In the genomic region with DNA sequence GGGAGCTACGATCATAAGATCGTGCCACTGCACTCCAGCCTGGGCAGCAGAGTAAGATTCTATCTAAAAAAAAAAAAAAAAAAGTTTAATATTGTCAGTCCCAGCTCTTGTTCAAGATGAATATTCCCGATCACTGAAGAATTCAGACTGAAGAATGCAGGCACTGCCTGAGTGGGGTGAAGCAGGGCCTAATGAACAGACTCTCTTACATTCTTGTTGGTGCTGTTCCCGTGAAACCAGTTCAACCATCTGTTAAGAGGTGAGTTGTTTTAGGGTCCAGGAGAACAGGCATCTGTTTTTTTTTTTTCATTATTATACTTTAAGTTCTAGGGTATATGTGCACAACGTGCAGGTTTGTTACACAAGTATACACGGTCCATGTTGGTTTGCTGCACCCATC, we compare ENCODE assay signal across 18 cellular contexts. TPM values are rescaled to one million over a fixed set of nuclear protein-coding genes. Genes with fewer than 3 reads are reported as not detected.
DNase-seq lines count a peak whose midpoint lies in the region; ATAC-seq and TF ChIP-seq lines count a peak whose summit lies in the region.
"Had no signal": no experiment of that assay in that cellular context is flagged by ENCODE, and none has a peak within 500 bp of the region (broad histone marks: within the 10 kb centered on the region; RNA-seq: fewer than 3 reads in every experiment).

No MANE protein-coding gene starts in this region.

- H3K27ac ChIP-seq in epithelial cell of prostate: peak overlapping the region; percentile 93
- peak overlapping the region; percentile 25 to 62 (median 55) for H3K27ac ChIP-seq in thyroid gland
- H3K27ac ChIP-seq: BLaER1, GM23248 had no signal

- intact Hi-C loops in thyroid gland (cut with DNase I) (no loop called here), Caco-2 (cut with micrococcal nuclease; ENCODE audit: unreplicated experiment) (no loop called here)

- BruUV-seq in Caco-2 (replicated peaks; lab: Mats Ljungman, UMichigan): no TSS peak

- CTCF ChIA-PET in Caco-2 (lab: Charles Lee): no interaction called here

- H3K4me3 ChIP-seq in thyroid gland (replicated peaks in 1 of 3) (no peak overlapping the region), Caco-2 (ENCODE audit: low read depth, low read length) (no peak overlapping the region)
- H3K4me3 ChIP-seq: BLaER1, GM12878, GM23248 had no signal

- H3K4me3 Mint-ChIP-seq in mesothelial cell of epicardium: no peak overlapping the region
- no peak overlapping the region for H3K4me3 Mint-ChIP-seq in Caco-2 (ENCODE audit: unreplicated experiment)
- H3K4me3 Mint-ChIP-seq: B cell; CD4-positive, CD25-positive, alpha-beta regulatory T cell; CD8-positive, alpha-beta T cell had no signal

- TF ChIP-seq CTCF in mesothelial cell of epicardium (IDR thresholded peaks at IDR 0.05; ENCODE audit: unreplicated experiment): no peak
- TF ChIP-seq CTCF in thyroid gland (IDR thresholded peaks at IDR 0.05): no peak
- no peak for TF ChIP-seq CTCF in Caco-2 (IDR thresholded peaks at IDR 0.05; ENCODE audit: insufficient read depth in 1 of 2, low read depth in 1 of 2, low read length in 1 of 2, severe bottlenecking in 1 of 2, unreplicated experiment in 1 of 2)

- DNase-seq in epithelial cell of prostate (ENCODE audit: low read depth, low spot score) (no peak), mesothelial cell of epicardium (ENCODE audit: low spot score in 2 of 2, unreplicated experiment in 2 of 2) (no peak), thyroid gland (peak; percentile 59 to 64), Caco-2 (no peak)
- DNase-seq: CD4-positive, CD25-positive, alpha-beta regulatory T cell; CD8-positive, alpha-beta T cell; DMS 273 treated with DMSO at 0.1 percent for 48 hours; DMS79; EL; GDM1; GM23248; H7; HCEC 1CT had no signal

- H3K27ac Mint-ChIP-seq in mesothelial cell of epicardium: peak overlapping the region; percentile 50
- no peak overlapping the region for H3K27ac Mint-ChIP-seq in Caco-2 (ENCODE audit: unreplicated experiment)
- H3K27ac Mint-ChIP-seq: B cell; CD4-positive, CD25-positive, alpha-beta regulatory T cell; CD8-positive, alpha-beta T cell had no signal

- H3K9me3 ChIP-seq in thyroid gland: no peaks in the 10 kb centered on the region
- H3K9me3 ChIP-seq in Caco-2: no peaks in the 10 kb centered on the region
- H3K9me3 ChIP-seq: BLaER1 had no signal

- no peak for TF ChIP-seq POLR2A in thyroid gland (IDR thresholded peaks at IDR 0.05)

- H3K36me3 ChIP-seq in thyroid gland (no peaks in the 10 kb centered on the region), Caco-2 (ENCODE audit: control insufficient read depth, insufficient read depth, low read length) (no peaks in the 10 kb centered on the region)
- H3K36me3 ChIP-seq: BLaER1 had no signal

- no peak for ATAC-seq in HG03457 (IDR thresholded peaks at IDR 0.05; ENCODE audit: unreplicated experiment)
- ATAC-seq in HG03108 (IDR thresholded peaks at IDR 0.05; ENCODE audit: unreplicated experiment): no peak
- ATAC-seq: CD8-positive, alpha-beta T cell; GM12878 had no signal

- H3K36me3 Mint-ChIP-seq in mesothelial cell of epicardium (no peaks in the 10 kb centered on the region), Caco-2 (ENCODE audit: insufficient read depth, unreplicated experiment) (no peaks in the 10 kb centered on the region)
- H3K36me3 Mint-ChIP-seq: CD4-positive, CD25-positive, alpha-beta regulatory T cell; CD8-positive, alpha-beta T cell had no signal

- H3K27me3 ChIP-seq in thyroid gland (no peaks in the 10 kb centered on the region), Caco-2 (replicated peaks; ENCODE audit: control insufficient read depth, insufficient read depth, low read length) (no peaks in the 10 kb centered on the region)
- H3K27me3 ChIP-seq: BLaER1 had no signal

- H3K4me1 Mint-ChIP-seq in mesothelial cell of epicardium (peaks cover 33% of the 10 kb centered on the region), Caco-2 (ENCODE audit: low read depth, unreplicated experiment) (peaks cover 7% of the 10 kb centered on the region)
- H3K4me1 Mint-ChIP-seq: B cell had no signal

- H3K9me3 Mint-ChIP-seq in mesothelial cell of epicardium (no peaks in the 10 kb centered on the region), Caco-2 (ENCODE audit: unreplicated experiment) (no peaks in the 10 kb centered on the region)
- H3K9me3 Mint-ChIP-seq: CD8-positive, alpha-beta T cell had no signal

- POLR2A ChIA-PET in Caco-2 (lab: Charles Lee): no interaction called here

- WGBS in thyroid gland, 2 donors: 32 to 39% methylated on average over 6 of the region's 6 CpGs

- H3K4me1 ChIP-seq in thyroid gland (peaks cover 21 to 30% of the 10 kb centered on the region in 2 donors), Caco-2 (peaks cover 7% of the 10 kb centered on the region)
- H3K4me1 ChIP-seq: BLaER1 had no signal

- H3K27me3 Mint-ChIP-seq in mesothelial cell of epicardium (ENCODE audit: low read depth) (no peaks in the 10 kb centered on the region), Caco-2 (ENCODE audit: insufficient read depth, unreplicated experiment) (no peaks in the 10 kb centered on the region)
- H3K27me3 Mint-ChIP-seq: B cell had no signal

RNA-seq across cellular contexts. Expression of gene CAB39, which starts 17.1 kb away (rescaled TPM):
- total RNA-seq in mesothelial cell of epicardium (39.2 to 43.0 TPM (median 41.7 TPM) in 3 replicates), thyroid gland (10 to 100 TPM; 70.8 to 97.6 (median 87.4) TPM), Caco-2 (2022) (33.2 and 40.4 TPM in 2 replicates)

Comparison
In these comparisons a context has a peak if more than half of its experiments do, and no peak if none do; other contexts are left out.
1. DNase-seq: peak in thyroid gland (2 of 2); none in epithelial cell of prostate (single experiment), mesothelial cell of epicardium (0 of 2) and Caco-2 (0 of 2).